Comparison of ENCODE assay signal across 8 cellular contexts in genomic region chr14:75003250-75004027, GRCh38. TPM values are rescaled to one million over a fixed set of nuclear protein-coding genes. Genes with fewer than 3 reads are reported as not detected.
DNase-seq lines count a peak whose midpoint lies in the region; ATAC-seq, FAIRE-seq and TF ChIP-seq lines count a peak whose summit lies in the region.

No MANE protein-coding gene starts in this region.

- H3K4me1 Mint-ChIP-seq in T-helper 1 cell treated with Interleukin-12 subunit alpha and Interleukin-12 subunit beta and Interleukin-4 antibody, amounts not matched to agents 30 μg/mL and 1 μg/mL, for 36 hours (ENCODE audit: low read depth) = peaks cover 29% of the 10 kb centered on the region

- FAIRE-seq in frontal cortex (lab: Jason Lieb, UNC) = no peak

- intact Hi-C loops in sigmoid colon (cut with DNase I) = loop anchor here (2.0 to 5.0 kb wide), 2 partner anchors 57 to 64 kb away; partner anchors contain the start of gene ZC2HC1C

- DNase-seq in fibroblast of mammary gland (ENCODE audit: low read depth) (no peak), sigmoid colon (no peak), frontal cortex (ENCODE audit: low spot score in 2 of 2) (no peak), NCI-H2171 (lab: John Stamatoyannopoulos, UW) (no peak)

- TF ChIP-seq EP300 in sigmoid colon (IDR thresholded peaks at IDR 0.05) = no peak

- peak overlapping the region; percentile 96 for H3K27ac Mint-ChIP-seq in T-helper 1 cell treated with Interleukin-12 subunit alpha and Interleukin-12 subunit beta and Interleukin-4 antibody, amounts not matched to agents 30 μg/mL and 1 μg/mL, for 36 hours

- no peaks in the 10 kb centered on the region for H3K27me3 ChIP-seq in sigmoid colon

- TF ChIP-seq CTCF in fibroblast of mammary gland (conservative IDR thresholded peaks at IDR 0.05; ENCODE audit: control insufficient read depth, insufficient read depth, low read depth, low read length) (no peak), sigmoid colon (IDR thresholded peaks at IDR 0.05) (no peak)

- peaks cover 9% of the 10 kb centered on the region for H3K27me3 Mint-ChIP-seq in T-helper 1 cell treated with Interleukin-12 subunit alpha and Interleukin-12 subunit beta and Interleukin-4 antibody, amounts not matched to agents 30 μg/mL and 1 μg/mL, for 36 hours (ENCODE audit: low read depth)

- H3K27ac ChIP-seq in sigmoid colon = peak overlapping the region; percentile 80 to 85 (median 84)

- peaks cover 5% of the 10 kb centered on the region for H3K9me3 Mint-ChIP-seq in T-helper 1 cell treated with Interleukin-12 subunit alpha and Interleukin-12 subunit beta and Interleukin-4 antibody, amounts not matched to agents 30 μg/mL and 1 μg/mL, for 36 hours

- H3K36me3 Mint-ChIP-seq in T-helper 1 cell treated with Interleukin-12 subunit alpha and Interleukin-12 subunit beta and Interleukin-4 antibody, amounts not matched to agents 30 μg/mL and 1 μg/mL, for 36 hours (ENCODE audit: low read depth) = peaks cover 44% of the 10 kb centered on the region

- peaks cover 13 to 39% (median 28%) of the 10 kb centered on the region in 4 donors for H3K36me3 ChIP-seq in sigmoid colon

- H3K4me3 ChIP-seq in fibroblast of mammary gland (ENCODE audit: control insufficient read depth, low read depth, low read length) = peak overlapping the region; percentile 96
- peak overlapping the region; percentile 86 to 96 (median 95) for H3K4me3 ChIP-seq in sigmoid colon

- no peak for TF ChIP-seq POLR2A in sigmoid colon (IDR thresholded peaks at IDR 0.05)

- peaks cover 0 to 22% (median 19%) of the 10 kb centered on the region in 4 donors for H3K4me1 ChIP-seq in sigmoid colon

- 6 to 10% methylated on average over 18 of the region's 18 CpGs for WGBS in sigmoid colon, 2 donors

- ATAC-seq in GM21528 (IDR thresholded peaks at IDR 0.05; ENCODE audit: low FRiP score, unreplicated experiment) = peak; percentile 15
- ATAC-seq in GM18861 (IDR thresholded peaks at IDR 0.05; ENCODE audit: unreplicated experiment) = no peak
- ATAC-seq in HG03565 (IDR thresholded peaks at IDR 0.05; ENCODE audit: unreplicated experiment) = no peak

- H3K4me3 Mint-ChIP-seq in T-helper 1 cell treated with Interleukin-12 subunit alpha and Interleukin-12 subunit beta and Interleukin-4 antibody, amounts not matched to agents 30 μg/mL and 1 μg/mL, for 36 hours = peak overlapping the region; percentile 97

- no peaks in the 10 kb centered on the region for H3K9me3 ChIP-seq in sigmoid colon

RNA-seq across cellular contexts. Expression of gene EIF2B2, which starts 0.7 kb away (rescaled TPM):
- 10 to 100 TPM; 34.1 to 37.5 (median 35.3) TPM for total RNA-seq in sigmoid colon
- 10 to 100 TPM; 25.2 to 45.5 (median 40.0) TPM for polyA plus RNA-seq in sigmoid colon
- 26.5 TPM for total RNA-seq in frontal cortex

RNA-seq across cellular contexts. Expression of gene MLH3, which starts 47.8 kb away (rescaled TPM):
- total RNA-seq in sigmoid colon (10 to 100 TPM; 30.0 to 42.9 (median 34.7) TPM), frontal cortex (79.1 TPM)
- polyA plus RNA-seq in sigmoid colon = 10 to 100 TPM in 1 of 3 donors, 1 to 10 TPM in 2; 3.6 to 12.5 (median 5.1) TPM

RNA-seq across cellular contexts. Expression of gene PGF, which starts 48.0 kb away (rescaled TPM):
- total RNA-seq in sigmoid colon (10 to 100 TPM in 2 of 4 donors, 1 to 10 TPM in 2; 3.6 to 15.6 (median 9.7) TPM), frontal cortex (2.9 TPM)
- 1 to 10 TPM; 1.2 to 9.1 (median 1.6) TPM for polyA plus RNA-seq in sigmoid colon
